41 cellular contexts compared by ENCODE assay signal in the genomic region with DNA sequence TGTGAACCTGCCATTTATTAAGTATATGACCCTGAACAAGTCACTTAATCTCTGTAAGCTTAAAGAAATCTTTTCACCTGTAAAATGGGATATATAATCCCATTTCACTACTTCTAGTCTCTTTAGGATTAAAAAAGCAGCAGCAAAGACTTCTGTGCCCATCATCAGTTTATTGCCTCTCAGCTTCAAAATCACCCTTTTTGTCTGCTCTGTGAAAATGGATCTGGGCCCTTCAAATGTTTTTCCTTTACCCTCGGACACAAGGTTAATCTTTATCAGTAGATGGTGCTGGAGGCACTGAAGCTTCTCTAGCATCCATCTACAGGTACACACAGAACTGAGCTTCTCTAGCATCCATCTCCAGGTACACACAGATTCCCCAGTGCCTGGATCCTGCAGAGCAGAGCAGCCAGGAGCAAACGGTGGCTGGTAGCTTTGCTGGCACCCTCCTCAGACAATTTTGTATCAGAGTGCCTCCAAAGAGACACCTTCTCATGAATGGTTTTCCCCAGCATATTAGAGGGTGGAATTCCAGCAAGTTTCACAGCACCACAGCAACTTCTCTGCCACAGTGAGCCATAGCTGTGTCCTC. TPM values are rescaled to one million over a fixed set of nuclear protein-coding genes. Genes with fewer than 3 reads are reported as not detected.
"Had no signal": no experiment of that assay in that cellular context is flagged by ENCODE, and none has a peak within 500 bp of the region (broad histone marks: within the 10 kb centered on the region; RNA-seq: fewer than 3 reads in every experiment).

No MANE protein-coding gene starts in this region.

- H3K4me3 ChIP-seq: adrenal gland, ascending aorta, body of pancreas, breast epithelium, cardiac muscle cell had no signal

- DNase-seq: activated effector memory CD4-positive, alpha-beta T cell treated with anti-CD3 and anti-CD28 coated beads, Interleukin-2, amount 50 U/mL, for 16 hours; activated effector memory CD4-positive, alpha-beta T cell treated with Interleukin-2 at 50 U/mL for 16 hours; activated gamma-delta T cell; activated gamma-delta T cell treated with Interleukin-2 at 50 U/mL for 16 hours; activated naive CD4-positive, alpha-beta T cell; activated naive CD4-positive, alpha-beta T cell treated with anti-CD3 and anti-CD28 coated beads for 36 hours; activated naive CD4-positive, alpha-beta T cell treated with anti-CD3 and anti-CD28 coated beads, Interleukin-2, amount 10 ng/mL, durations not matched to agents 7 days and 5 days; activated naive CD4-positive, alpha-beta T cell treated with anti-CD3 and anti-CD28 coated beads, Interleukin-2, amount 50 U/mL, for 16 hours; activated naive CD4-positive, alpha-beta T cell treated with Interleukin-2 at 50 U/mL for 16 hours; activated naive CD8-positive, alpha-beta T cell treated with anti-CD3 and anti-CD28 coated beads for 36 hours; activated naive CD8-positive, alpha-beta T cell treated with anti-CD3 and anti-CD28 coated beads, Interleukin-2, amount 10 ng/mL, durations not matched to agents 7 days and 5 days; activated naive CD8-positive, alpha-beta T cell treated with anti-CD3 and anti-CD28 coated beads, Interleukin-2, amount 50 U/mL, for 24 hours; activated T-cell treated with anti-CD3 and anti-CD28 coated beads for 4 hours; activated T-cell treated with anti-CD3 and anti-CD28 coated beads, Interleukin-2, amount 50 U/mL, for 1 hour; activated T-cell treated with anti-CD3 and anti-CD28 coated beads, Interleukin-2, amount 50 U/mL, for 24 hours; activated T-cell treated with anti-CD3 and anti-CD28 coated beads, Interleukin-2, amount 50 U/mL, for 4 hours; activated T-cell treated with anti-CD3 and anti-CD28 coated beads, Interleukin-2, amount 50 U/mL, for 48 hours; activated T-cell treated with anti-CD3 and anti-CD28 coated beads, Interleukin-2, amount 50 U/mL, for 72 hours; adrenal gland; amniotic stem cell; amygdala; anterior cingulate cortex; aorta; body of pancreas; brain microvascular endothelial cell; caudate nucleus; central memory CD4-positive, alpha-beta T cell; cerebellar nuclear complex had no signal

- H3K4me3 Mint-ChIP-seq: activated naive CD4-positive, alpha-beta T cell treated with anti-CD3 and anti-CD28 coated beads for 36 hours; activated naive CD4-positive, alpha-beta T cell treated with anti-CD3 and anti-CD28 coated beads, Interleukin-2, amount 10 ng/mL, durations not matched to agents 7 days and 5 days; activated naive CD4-positive, alpha-beta T cell treated with anti-CD3 and anti-CD28 coated beads, Interleukin-2, amount 50 U/mL, for 24 hours; activated naive CD8-positive, alpha-beta T cell; activated naive CD8-positive, alpha-beta T cell treated with anti-CD3 and anti-CD28 coated beads for 36 hours; activated naive CD8-positive, alpha-beta T cell treated with anti-CD3 and anti-CD28 coated beads, Interleukin-2, amount 10 ng/mL, durations not matched to agents 7 days and 5 days; activated naive CD8-positive, alpha-beta T cell treated with anti-CD3 and anti-CD28 coated beads, Interleukin-2, amount 50 U/mL, for 24 hours; activated T-cell treated with anti-CD3 and anti-CD28 coated beads, Interleukin-2, amount 50 U/mL, for 24 hours; activated T-cell treated with anti-CD3 and anti-CD28 coated beads, Interleukin-2, amount 50 U/mL, for 4 hours; activated T-cell treated with anti-CD3 and anti-CD28 coated beads, Interleukin-2, amount 50 U/mL, for 72 hours; activated T-helper 1 cell treated with anti-CD3 and anti-CD28 coated beads, Interleukin-12 subunit alpha, Interleukin-12 subunit beta, Interleukin-2, Interleukin-4 antibody, amounts not matched to agents 30 ng/mL and 10 ng/mL and 1 ng/mL, durations not matched to agents 14 hours and 24 hours and 36 hours; activated T-helper 17 cell treated with anti-CD3 and anti-CD28 coated beads, Interleukin-2, amount 50 U/mL, for 72 hours; brain; central memory CD8-positive, alpha-beta T cell had no signal

- H3K27me3 ChIP-seq: adrenal gland, ascending aorta, body of pancreas, brain microvascular endothelial cell, breast epithelium, cardiac muscle cell had no signal

- FAIRE-seq: astrocyte, bronchial epithelial cell had no signal

- H3K4me1 ChIP-seq: adrenal gland, ascending aorta, body of pancreas, breast epithelium had no signal

- H3K4me1 Mint-ChIP-seq: activated naive CD4-positive, alpha-beta T cell treated with anti-CD3 and anti-CD28 coated beads, Interleukin-2, amount 10 ng/mL, durations not matched to agents 7 days and 5 days; activated naive CD4-positive, alpha-beta T cell treated with anti-CD3 and anti-CD28 coated beads, Interleukin-2, amount 50 U/mL, for 24 hours; activated naive CD8-positive, alpha-beta T cell treated with anti-CD3 and anti-CD28 coated beads for 36 hours; activated naive CD8-positive, alpha-beta T cell treated with anti-CD3 and anti-CD28 coated beads, Interleukin-2, amount 10 ng/mL, durations not matched to agents 7 days and 5 days; activated naive CD8-positive, alpha-beta T cell treated with anti-CD3 and anti-CD28 coated beads, Interleukin-2, amount 50 U/mL, for 24 hours; activated T-helper 17 cell treated with anti-CD3 and anti-CD28 coated beads, Interleukin-2, amount 50 U/mL, for 72 hours; central memory CD8-positive, alpha-beta T cell had no signal

- H3K36me3 Mint-ChIP-seq: activated naive CD4-positive, alpha-beta T cell treated with anti-CD3 and anti-CD28 coated beads, Interleukin-2, amount 10 ng/mL, durations not matched to agents 7 days and 5 days; activated naive CD8-positive, alpha-beta T cell; activated naive CD8-positive, alpha-beta T cell treated with anti-CD3 and anti-CD28 coated beads for 36 hours; activated naive CD8-positive, alpha-beta T cell treated with anti-CD3 and anti-CD28 coated beads, Interleukin-2, amount 10 ng/mL, durations not matched to agents 7 days and 5 days had no signal

- H3K27ac Mint-ChIP-seq: activated naive CD4-positive, alpha-beta T cell treated with anti-CD3 and anti-CD28 coated beads for 36 hours; activated naive CD4-positive, alpha-beta T cell treated with anti-CD3 and anti-CD28 coated beads, Interleukin-2, amount 10 ng/mL, durations not matched to agents 7 days and 5 days; activated naive CD4-positive, alpha-beta T cell treated with anti-CD3 and anti-CD28 coated beads, Interleukin-2, amount 50 U/mL, for 24 hours; activated naive CD4-positive, alpha-beta T cell treated with anti-CD3 and anti-CD28 coated beads, Interleukin-2, amount 50 U/mL, for 72 hours; activated naive CD8-positive, alpha-beta T cell; activated naive CD8-positive, alpha-beta T cell treated with anti-CD3 and anti-CD28 coated beads for 36 hours; activated naive CD8-positive, alpha-beta T cell treated with anti-CD3 and anti-CD28 coated beads, Interleukin-2, amount 10 ng/mL, durations not matched to agents 7 days and 5 days; activated naive CD8-positive, alpha-beta T cell treated with anti-CD3 and anti-CD28 coated beads, Interleukin-2, amount 50 U/mL, for 24 hours; activated T-cell treated with anti-CD3 and anti-CD28 coated beads, Interleukin-2, amount 50 U/mL, for 24 hours; activated T-cell treated with anti-CD3 and anti-CD28 coated beads, Interleukin-2, amount 50 U/mL, for 72 hours; activated T-helper 1 cell treated with anti-CD3 and anti-CD28 coated beads, Interleukin-12 subunit alpha, Interleukin-12 subunit beta, Interleukin-2, Interleukin-4 antibody, amounts not matched to agents 30 ng/mL and 10 ng/mL and 1 ng/mL, durations not matched to agents 14 hours and 24 hours and 36 hours; activated T-helper 17 cell treated with anti-CD3 and anti-CD28 coated beads, Interleukin-2, amount 50 U/mL, for 72 hours; activated T-helper 2 cell treated with anti-CD3 and anti-CD28 coated beads, Interferon-gamma antibody, Interleukin-2, Interleukin-4, amounts not matched to agents 10 μg/mL and 5 μg/mL and 100 μg/mL, durations not matched to agents 14 hours and 24 hours and 36 hours; brain had no signal

- ATAC-seq: activated naive CD4-positive, alpha-beta T cell treated with anti-CD3 and anti-CD28 coated beads, Interleukin-2, amount 50 U/mL, for 72 hours; activated naive CD8-positive, alpha-beta T cell treated with anti-CD3 and anti-CD28 coated beads, Interleukin-2, amount 50 U/mL, for 24 hours; activated T-cell treated with anti-CD3 and anti-CD28 coated beads, Interleukin-2, amount 50 U/mL, for 4 hours; activated T-cell treated with anti-CD3 and anti-CD28 coated beads, Interleukin-2, amount 50 U/mL, for 72 hours; activated T-helper 17 cell treated with anti-CD3 and anti-CD28 coated beads, Interleukin-2, amount 50 U/mL, for 72 hours; body of pancreas had no signal

- H3K27me3 Mint-ChIP-seq: activated naive CD4-positive, alpha-beta T cell treated with anti-CD3 and anti-CD28 coated beads, Interleukin-2, amount 10 ng/mL, durations not matched to agents 7 days and 5 days; activated naive CD4-positive, alpha-beta T cell treated with anti-CD3 and anti-CD28 coated beads, Interleukin-2, amount 50 U/mL, for 24 hours; activated naive CD8-positive, alpha-beta T cell; activated naive CD8-positive, alpha-beta T cell treated with anti-CD3 and anti-CD28 coated beads, Interleukin-2, amount 10 ng/mL, durations not matched to agents 7 days and 5 days; activated naive CD8-positive, alpha-beta T cell treated with anti-CD3 and anti-CD28 coated beads, Interleukin-2, amount 50 U/mL, for 24 hours; activated T-cell treated with anti-CD3 and anti-CD28 coated beads, Interleukin-2, amount 50 U/mL, for 24 hours; brain had no signal

- H3K27ac ChIP-seq: adrenal gland, ascending aorta, body of pancreas, brain microvascular endothelial cell, breast epithelium, cardiac muscle cell had no signal

- H3K36me3 ChIP-seq: adrenal gland, ascending aorta, brain microvascular endothelial cell, breast epithelium had no signal

RNA-seq across cellular contexts. Expression of a gene that starts 56.8 kb away (rescaled TPM):
- total RNA-seq: activated naive CD8-positive, alpha-beta T cell treated with anti-CD3 and anti-CD28 coated beads for 36 hours; activated T-helper 1 cell treated with anti-CD3 and anti-CD28 coated beads, Interleukin-12 subunit alpha, Interleukin-12 subunit beta, Interleukin-2, Interleukin-4 antibody, amounts not matched to agents 30 ng/mL and 10 ng/mL and 1 ng/mL, durations not matched to agents 14 hours and 24 hours and 36 hours had no signal
